24 cellular contexts compared by ENCODE assay signal in the genomic region with DNA sequence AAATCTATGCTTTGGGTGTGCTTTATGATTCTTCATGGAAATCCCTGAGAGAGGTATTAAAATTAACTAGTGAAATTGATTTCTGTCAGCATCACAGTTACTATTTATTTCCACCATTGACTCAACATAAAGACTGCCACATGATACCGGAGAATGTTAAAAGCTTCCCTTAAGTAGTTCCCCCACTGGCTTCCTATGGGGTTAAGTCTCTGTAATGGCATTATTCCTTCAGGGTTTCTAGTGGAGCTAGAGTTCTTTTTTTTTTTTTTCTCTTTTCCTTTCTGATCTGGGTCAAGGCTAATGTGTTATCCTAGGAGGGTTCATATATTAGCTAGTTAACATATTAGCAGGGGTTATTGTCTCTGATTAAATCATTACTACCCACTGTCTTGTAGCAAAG.
"Had no signal": no experiment of that assay in that cellular context is flagged by ENCODE, and none has a peak within 500 bp of the region (broad histone marks: within the 10 kb centered on the region; RNA-seq: fewer than 3 reads in every experiment).

No MANE protein-coding gene starts in this region.

- ATAC-seq: left colon; left lung; lower lobe of right lung; naive thymus-derived CD8-positive, alpha-beta T cell; right cardiac atrium; sciatic nerve; stimulated activated naive B cell treated with anti-CD40 and anti-IgM and Interleukin-4, amounts not matched to agents 10 μg/mL and 1 μg/mL and 100 μg/mL, for 72 hours; stimulated activated naive CD8-positive, alpha-beta T cell treated with anti-CD3 and anti-CD28 coated beads, Interleukin-15, Interleukin-2, amounts not matched to agents 100 U/mL and 50 U/mL, for 24 hours; upper lobe of right lung had no signal

- FAIRE-seq: islet of Langerhans, kidney, urothelium cell line had no signal

- DNase-seq: hypothalamus; immature natural killer cell; kidney; left colon; left lung; lower lobe of right lung; mammary epithelial cell; mesenchymal stem cell; naive thymus-derived CD8-positive, alpha-beta T cell; ovary; right cardiac atrium; stimulated activated CD4-positive, alpha-beta T cell treated with anti-CD3 and anti-CD28 coated beads, Interleukin-12 subunit alpha, Interleukin-12 subunit beta, amount 100 ng/mL, for 4 hours; stimulated activated CD4-positive, alpha-beta T cell treated with anti-CD3 and anti-CD28 coated beads, Interleukin-15, amount 100 ng/mL, for 24 hours; stimulated activated CD4-positive, alpha-beta T cell treated with anti-CD3 and anti-CD28 coated beads, Interleukin-2, amount 100 ng/mL, for 24 hours; stimulated activated CD4-positive, alpha-beta T cell treated with anti-CD3 and anti-CD28 coated beads, Interleukin-4, amount 100 ng/mL, for 1 hour; stimulated activated naive B cell treated with anti-CD40 and anti-IgM and Interleukin-4, amounts not matched to agents 10 μg/mL and 1 μg/mL and 100 μg/mL, for 72 hours; stimulated activated naive CD8-positive, alpha-beta T cell treated with anti-CD3 and anti-CD28 coated beads, Interleukin-15, Interleukin-2, amounts not matched to agents 100 U/mL and 50 U/mL, for 24 hours; stomach; tibial artery; trophoblast cell; upper lobe of right lung had no signal
